8 cellular contexts compared by ENCODE assay signal in the genomic region with DNA sequence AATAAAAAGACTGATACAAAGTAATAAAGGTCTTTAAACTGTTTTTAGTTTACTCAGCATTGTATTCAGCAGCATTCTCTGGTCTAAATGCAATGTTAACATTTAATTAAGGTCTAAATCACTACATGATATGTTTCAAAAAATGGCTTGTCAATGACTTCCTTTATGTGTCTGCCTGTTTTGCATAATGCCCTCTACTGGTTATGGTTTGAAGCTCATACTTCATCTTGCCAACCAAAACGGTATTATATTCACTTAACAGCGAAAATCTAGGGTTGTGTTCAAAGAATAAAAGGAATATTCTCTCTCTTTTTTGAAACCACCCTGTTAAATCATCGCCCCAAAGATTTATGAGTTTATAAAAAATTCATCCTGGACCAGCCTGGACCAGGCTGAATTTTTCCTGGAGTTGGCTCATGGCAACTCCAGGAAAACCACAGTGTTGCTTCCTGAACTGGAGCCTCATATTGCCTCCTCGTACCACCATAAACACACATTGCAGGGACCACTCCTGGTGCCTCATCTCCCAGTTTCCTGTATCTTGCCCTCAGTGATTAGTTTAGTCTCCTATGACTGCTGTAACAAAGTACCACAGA. TPM values are rescaled to one million over a fixed set of nuclear protein-coding genes. Genes with fewer than 3 reads are reported as not detected.
DNase-seq lines count a peak whose midpoint lies in the region; ATAC-seq and TF ChIP-seq lines count a peak whose summit lies in the region.

No MANE protein-coding gene starts in this region.

- H3K36me3 ChIP-seq in Karpas-422 (ENCODE audit: insufficient read depth, low read length) (no peaks in the 10 kb centered on the region), WERI-Rb-1 (no peaks in the 10 kb centered on the region)

- peaks cover 7% of the 10 kb centered on the region for H3K4me1 ChIP-seq in Karpas-422 (ENCODE audit: low read length)

- peaks cover 6% of the 10 kb centered on the region for H3K36me3 Mint-ChIP-seq in neural crest cell (ENCODE audit: low read depth)

- H4K20me1 ChIP-seq in Karpas-422 (ENCODE audit: insufficient read depth, low read depth, low read length) = no peaks in the 10 kb centered on the region

- peak; percentile 12; the same call in 1 of the 2 replicates for TF ChIP-seq CTCF in WERI-Rb-1 (IDR thresholded peaks at IDR 0.05; ENCODE audit: low read depth, low read length)
- TF ChIP-seq CTCF in neural crest cell (conservative IDR thresholded peaks at IDR 0.05) = peak; percentile 40

- 0 out of 2 replicates have a peak, but pooled peaks cover 4% of the 10 kb centered on the region for H3K9me2 ChIP-seq in Karpas-422 (replicated peaks; ENCODE audit: insufficient read depth, low read length)

- ATAC-seq in HG03139 (IDR thresholded peaks at IDR 0.05; ENCODE audit: unreplicated experiment) (no peak), HG03565 (IDR thresholded peaks at IDR 0.05; ENCODE audit: unreplicated experiment) (no peak)

- H3K4me3 ChIP-seq in Karpas-422 (ENCODE audit: low read length) = no peak overlapping the region
- no peak overlapping the region for H3K4me3 ChIP-seq in WERI-Rb-1 (ENCODE audit: low read depth, low read length)

- H3K4me2 ChIP-seq in Karpas-422 (ENCODE audit: low read depth, low read length, poor library complexity, severe bottlenecking) = no peak overlapping the region

- H3K4me3 Mint-ChIP-seq in neural crest cell = no peak overlapping the region

- no peaks in the 10 kb centered on the region for H3K27me3 ChIP-seq in Karpas-422 (ENCODE audit: low read length)
- no peaks in the 10 kb centered on the region for H3K27me3 ChIP-seq in WERI-Rb-1 (ENCODE audit: insufficient read depth, low read depth, severe bottlenecking)

- no peaks in the 10 kb centered on the region for H3K4me1 Mint-ChIP-seq in neural crest cell

- H3K9ac ChIP-seq in Karpas-422 (ENCODE audit: low read length) = no peak overlapping the region

- H3K9me3 ChIP-seq in Karpas-422 (ENCODE audit: low read length) (no peaks in the 10 kb centered on the region), WERI-Rb-1 (ENCODE audit: severe bottlenecking) (no peaks in the 10 kb centered on the region)

- no peak overlapping the region for H2AFZ ChIP-seq in Karpas-422 (ENCODE audit: low read length)

- DNase-seq in DMS 273 (lab: John Stamatoyannopoulos, UW; ENCODE audit: unreplicated experiment) (peak; percentile 44), DMS 273 treated with DMSO at 0.1 percent for 48 hours (lab: John Stamatoyannopoulos, UW) (no peak), Karpas-422 (peak; percentile 69), WERI-Rb-1 (no peak), neural crest cell (ENCODE audit: low read depth, low spot score) (no peak), HK-2 (ENCODE audit: unreplicated experiment) (no peak)

- peaks cover 9% of the 10 kb centered on the region for H3K9me3 Mint-ChIP-seq in neural crest cell

- no peak overlapping the region for H3K27ac ChIP-seq in Karpas-422 (ENCODE audit: low read length)
- no peak overlapping the region for H3K27ac ChIP-seq in WERI-Rb-1

- H3K27ac Mint-ChIP-seq in neural crest cell (ENCODE audit: unreplicated experiment) = no peak overlapping the region

- no peaks in the 10 kb centered on the region for H3K79me2 ChIP-seq in Karpas-422 (ENCODE audit: low read length)

- H3K27me3 Mint-ChIP-seq in neural crest cell (ENCODE audit: low read depth) = no peaks in the 10 kb centered on the region

RNA-seq across cellular contexts. Expression of gene NCEH1, which starts 6.7 kb away (rescaled TPM):
- total RNA-seq in Karpas-422 (2014; rRNA removed; shearing (Covaris generic); ENCODE audit: low replicate concordance) = 4.3 and 4.7 TPM in 2 replicates
- 1.8 and 2.3 TPM in 2 replicates for total RNA-seq in neural crest cell

RNA-seq across cellular contexts. Expression of gene ECT2, which starts 32.9 kb away (rescaled TPM):
- 15.4 and 25.6 TPM in 2 replicates for total RNA-seq in Karpas-422 (2014; rRNA removed; shearing (Covaris generic); ENCODE audit: low replicate concordance)
- total RNA-seq in neural crest cell = 79.6 and 82.0 TPM in 2 replicates

Comparison
In these comparisons a context has a peak if more than half of its experiments do, and no peak if none do; other contexts are left out.
1. DNase-seq: peak in DMS 273 (single experiment) and Karpas-422 (single experiment); none in DMS 273 treated with DMSO at 0.1 percent for 48 hours (single experiment), WERI-Rb-1 (single experiment), neural crest cell (single experiment) and HK-2 (single experiment).